ENCODE assay signal across 1 cellular context in genomic region chr7:18041202-18041601, GRCh38.
TF ChIP-seq lines count a peak whose summit lies in the region.

No MANE protein-coding gene starts in this region.

TF ChIP-seq in IMR-90, 13 proteins besides CTCF, POLR2A, EP300 and RAD21 (continued from another document):
- TF ChIP-seq USF2 (IDR thresholded peaks at IDR 0.05; ENCODE audit: low read depth, low read length) (no peak), BHLHE40 (IDR thresholded peaks at IDR 0.05; ENCODE audit: low read depth, low read length) (no peak), ELK1 (IDR thresholded peaks at IDR 0.05; ENCODE audit: borderline replicate concordance, low read depth, low read length) (no peak), MXI1 (IDR thresholded peaks at IDR 0.05; ENCODE audit: borderline replicate concordance, low read depth, low read length) (no peak), CHD1 (IDR thresholded peaks at IDR 0.05; ENCODE audit: low read depth, low read length) (no peak)
TF ChIP-seq in IMR-90: peak in this region for 0.
